Comparison of ENCODE assay signal across 32 cellular contexts in genomic region chr16:49519008-49519656, GRCh38.
"Had no signal": no experiment of that assay in that cellular context is flagged by ENCODE, and none has a peak within 500 bp of the region (broad histone marks: within the 10 kb centered on the region; RNA-seq: fewer than 3 reads in every experiment).

No MANE protein-coding gene starts in this region.

- ATAC-seq: activated CD8-positive, alpha-beta memory T cell treated with anti-CD3 and anti-CD28 coated beads, Interleukin-2, amount 10 ng/mL, durations not matched to agents 7 days and 5 days; activated CD8-positive, alpha-beta T cell treated with anti-CD3 and anti-CD28 coated beads, Interleukin-2, amount 10 ng/mL, durations not matched to agents 7 days and 5 days; activated naive CD8-positive, alpha-beta T cell treated with anti-CD3 and anti-CD28 coated beads, Interleukin-2, amount 50 U/mL, for 24 hours; body of pancreas; effector memory CD8-positive, alpha-beta T cell; foreskin keratinocyte; gastrocnemius medialis; heart left ventricle; T-helper 17 cell had no signal

- H3K4me1 ChIP-seq: adrenal gland, body of pancreas, esophagus muscularis mucosa, foreskin keratinocyte, heart left ventricle had no signal

- H3K27ac Mint-ChIP-seq: activated CD8-positive, alpha-beta memory T cell treated with anti-CD3 and anti-CD28 coated beads, Interleukin-2, amount 10 ng/mL, durations not matched to agents 7 days and 5 days; activated CD8-positive, alpha-beta T cell treated with anti-CD3 and anti-CD28 coated beads, Interleukin-2, amount 10 ng/mL, durations not matched to agents 7 days and 5 days; activated naive CD4-positive, alpha-beta T cell treated with anti-CD3 and anti-CD28 coated beads for 36 hours; activated naive CD4-positive, alpha-beta T cell treated with anti-CD3 and anti-CD28 coated beads, Interleukin-2, amount 50 U/mL, for 24 hours; activated naive CD8-positive, alpha-beta T cell treated with anti-CD3 and anti-CD28 coated beads for 36 hours; activated naive CD8-positive, alpha-beta T cell treated with anti-CD3 and anti-CD28 coated beads, Interleukin-2, amount 50 U/mL, for 24 hours; activated T-helper 2 cell treated with anti-CD3 and anti-CD28 coated beads, Interferon-gamma antibody, Interleukin-2, Interleukin-4, amounts not matched to agents 10 μg/mL and 5 μg/mL and 100 μg/mL, durations not matched to agents 14 hours and 24 hours and 36 hours; T-helper 17 cell; T-helper 2 cell treated with Interferon-gamma antibody and Interleukin-4, amounts not matched to agents 5 μg/mL and 100 μg/mL, for 36 hours had no signal

- H3K9me3 ChIP-seq: adrenal gland, body of pancreas, esophagus muscularis mucosa, gastrocnemius medialis, heart left ventricle had no signal

- H3K4me3 Mint-ChIP-seq: activated CD8-positive, alpha-beta memory T cell treated with anti-CD3 and anti-CD28 coated beads, Interleukin-2, amount 10 ng/mL, durations not matched to agents 7 days and 5 days; activated CD8-positive, alpha-beta T cell treated with anti-CD3 and anti-CD28 coated beads, Interleukin-2, amount 10 ng/mL, durations not matched to agents 7 days and 5 days; activated naive CD4-positive, alpha-beta T cell treated with anti-CD3 and anti-CD28 coated beads for 36 hours; activated naive CD4-positive, alpha-beta T cell treated with anti-CD3 and anti-CD28 coated beads, Interleukin-2, amount 50 U/mL, for 24 hours; activated naive CD8-positive, alpha-beta T cell treated with anti-CD3 and anti-CD28 coated beads for 36 hours; activated naive CD8-positive, alpha-beta T cell treated with anti-CD3 and anti-CD28 coated beads, Interleukin-2, amount 50 U/mL, for 24 hours; activated T-cell treated with anti-CD3 and anti-CD28 coated beads, Interleukin-2, amount 50 U/mL, for 4 hours; effector memory CD8-positive, alpha-beta T cell; T-helper 17 cell; T-helper 2 cell treated with Interferon-gamma antibody and Interleukin-4, amounts not matched to agents 5 μg/mL and 100 μg/mL, for 36 hours had no signal

- H3K4me3 ChIP-seq: adrenal gland, body of pancreas, esophagus muscularis mucosa, gastrocnemius medialis, heart left ventricle had no signal

- H3K4me1 Mint-ChIP-seq: activated CD8-positive, alpha-beta memory T cell treated with anti-CD3 and anti-CD28 coated beads, Interleukin-2, amount 10 ng/mL, durations not matched to agents 7 days and 5 days; activated naive CD4-positive, alpha-beta T cell treated with anti-CD3 and anti-CD28 coated beads, Interleukin-2, amount 50 U/mL, for 24 hours; T-helper 17 cell had no signal

- H3K27me3 Mint-ChIP-seq: activated CD8-positive, alpha-beta memory T cell treated with anti-CD3 and anti-CD28 coated beads, Interleukin-2, amount 10 ng/mL, durations not matched to agents 7 days and 5 days; activated naive CD4-positive, alpha-beta T cell treated with anti-CD3 and anti-CD28 coated beads, Interleukin-2, amount 50 U/mL, for 24 hours; activated naive CD8-positive, alpha-beta T cell treated with anti-CD3 and anti-CD28 coated beads for 36 hours; T-helper 17 cell had no signal

- H3K27me3 ChIP-seq: adrenal gland, body of pancreas, esophagus muscularis mucosa, foreskin keratinocyte, gastrocnemius medialis, heart left ventricle had no signal

- H3K27ac ChIP-seq: adrenal gland, body of pancreas, esophagus muscularis mucosa, foreskin keratinocyte, gastrocnemius medialis, heart left ventricle had no signal

- DNase-seq: activated CD4-positive, alpha-beta T cell treated with anti-CD3 and anti-CD28 coated beads for 4 hours; activated CD4-positive, alpha-beta T cell treated with anti-CD3 and anti-CD28 coated beads, Interleukin-2, amount 50 U/mL, for 4 hours; activated CD4-positive, CD25-positive, alpha-beta regulatory T cell; activated CD4-positive, CD25-positive, alpha-beta regulatory T cell treated with anti-CD3 and anti-CD28 coated beads, Interleukin-2, amount 50 U/mL, for 72 hours; activated CD8-positive, alpha-beta memory T cell treated with anti-CD3 and anti-CD28 coated beads, Interleukin-2, amount 10 ng/mL, durations not matched to agents 7 days and 5 days; activated CD8-positive, alpha-beta memory T cell treated with anti-CD3 and anti-CD28 coated beads, Interleukin-2, amount 50 U/mL, for 4 hours; activated CD8-positive, alpha-beta T cell treated with anti-CD3 and anti-CD28 coated beads, Interleukin-2, amount 10 ng/mL, durations not matched to agents 7 days and 5 days; activated effector memory CD4-positive, alpha-beta T cell treated with anti-CD3 and anti-CD28 coated beads, Interleukin-2, amount 50 U/mL, for 16 hours; activated naive CD4-positive, alpha-beta T cell treated with anti-CD3 and anti-CD28 coated beads for 36 hours; activated naive CD8-positive, alpha-beta T cell treated with anti-CD3 and anti-CD28 coated beads for 36 hours; activated naive CD8-positive, alpha-beta T cell treated with anti-CD3 and anti-CD28 coated beads, Interleukin-2, amount 50 U/mL, for 24 hours; activated T-cell treated with anti-CD3 and anti-CD28 coated beads, Interleukin-2, amount 50 U/mL, for 4 hours; adrenal gland; body of pancreas; caudate nucleus; cortex of kidney; dermis blood vessel endothelial cell; effector CD4-positive, alpha-beta T cell; effector memory CD8-positive, alpha-beta T cell; erythroblast; foreskin keratinocyte; gastrocnemius medialis; glutamatergic neuron; heart left ventricle; SW 1271; T-helper 1 cell; T-helper 17 cell; T1000 had no signal

- H3K36me3 ChIP-seq: adrenal gland had no signal

- H3K9me3 Mint-ChIP-seq: activated naive CD4-positive, alpha-beta T cell treated with anti-CD3 and anti-CD28 coated beads for 36 hours; activated naive CD4-positive, alpha-beta T cell treated with anti-CD3 and anti-CD28 coated beads, Interleukin-2, amount 50 U/mL, for 24 hours; activated naive CD8-positive, alpha-beta T cell treated with anti-CD3 and anti-CD28 coated beads for 36 hours; activated naive CD8-positive, alpha-beta T cell treated with anti-CD3 and anti-CD28 coated beads, Interleukin-2, amount 50 U/mL, for 24 hours; activated T-cell treated with anti-CD3 and anti-CD28 coated beads, Interleukin-2, amount 50 U/mL, for 4 hours; activated T-helper 2 cell treated with anti-CD3 and anti-CD28 coated beads, Interferon-gamma antibody, Interleukin-2, Interleukin-4, amounts not matched to agents 10 μg/mL and 5 μg/mL and 100 μg/mL, durations not matched to agents 14 hours and 24 hours and 36 hours; effector memory CD8-positive, alpha-beta T cell; T-helper 2 cell treated with Interferon-gamma antibody and Interleukin-4, amounts not matched to agents 5 μg/mL and 100 μg/mL, for 36 hours had no signal

- H3K36me3 Mint-ChIP-seq: activated CD8-positive, alpha-beta memory T cell treated with anti-CD3 and anti-CD28 coated beads, Interleukin-2, amount 10 ng/mL, durations not matched to agents 7 days and 5 days; activated naive CD4-positive, alpha-beta T cell treated with anti-CD3 and anti-CD28 coated beads, Interleukin-2, amount 50 U/mL, for 24 hours; activated naive CD8-positive, alpha-beta T cell treated with anti-CD3 and anti-CD28 coated beads for 36 hours had no signal
